In genomic region chr13:110265682-110266430, GRCh38 we compare ENCODE assay signal across 16 cellular contexts. TPM values are rescaled to one million over a fixed set of nuclear protein-coding genes. Genes with fewer than 3 reads are reported as not detected.
DNase-seq lines count a peak whose midpoint lies in the region; ATAC-seq and TF ChIP-seq lines count a peak whose summit lies in the region.
"Had no signal": no experiment of that assay in that cellular context is flagged by ENCODE, and none has a peak within 500 bp of the region (broad histone marks: within the 10 kb centered on the region; RNA-seq: fewer than 3 reads in every experiment).

No MANE protein-coding gene starts in this region.

- no peaks in the 10 kb centered on the region for H3K9me3 ChIP-seq in fibroblast of lung (ENCODE audit: control insufficient read depth, insufficient read depth, low read depth, low read length)
- no peaks in the 10 kb centered on the region for H3K9me3 ChIP-seq in muscle layer of colon (ENCODE audit: low read length)
- H3K9me3 ChIP-seq in tibial nerve, result no peaks in the 10 kb centered on the region
- H3K9me3 ChIP-seq: neutrophil had no signal

- DNase-seq in WTC11 (ENCODE audit: low spot score) (no peak), fibroblast of lung (ENCODE audit: low read depth in 2 of 2) (peak in 1 of 2 donors; percentile 52), tibial nerve (ENCODE audit: low spot score in 2 of 2) (no peak), NCI-H1092 (lab: John Stamatoyannopoulos, UW) (no peak), KBM-7 (no peak)
- DNase-seq: activated CD4-positive, alpha-beta T cell treated with anti-CD3 and anti-CD28 coated beads, Interleukin-2, amount 10 ng/mL, durations not matched to agents 24 days and 14 days; CD4-positive, alpha-beta memory T cell; central memory CD4-positive, alpha-beta T cell; GF-D8; NCI-H2081 had no signal

- POLR2A ChIA-PET in WTC11 (lab: Charles Lee), result interaction anchor here (0.6 to 1.1 kb wide), 4 partner anchors 40 to 449 kb away, joined by 3 read pairs; partner anchors contain the start of genes COL4A1 and COL4A2

- H3K9me3 Mint-ChIP-seq in WTC11, result no peaks in the 10 kb centered on the region
- H3K9me3 Mint-ChIP-seq: activated CD4-positive, alpha-beta T cell treated with anti-CD3 and anti-CD28 coated beads, Interleukin-2, amount 10 ng/mL, durations not matched to agents 24 days and 14 days; activated T-helper 17 cell treated with anti-CD3 and anti-CD28 coated beads, Interleukin-2, amount 50 U/mL, for 72 hours; CD4-positive, alpha-beta memory T cell; stimulated activated effector memory CD8-positive, alpha-beta T cell treated with anti-CD3 and anti-CD28 coated beads, Interleukin-12 subunit alpha, Interleukin-12 subunit beta, amount 100 ng/mL, for 72 hours had no signal

- ATAC-seq in WTC11, result no peak
- no peak for ATAC-seq in GM21723 (IDR thresholded peaks at IDR 0.05; ENCODE audit: unreplicated experiment)
- ATAC-seq: activated T-helper 17 cell treated with anti-CD3 and anti-CD28 coated beads, Interleukin-2, amount 50 U/mL, for 72 hours; stimulated activated effector memory CD8-positive, alpha-beta T cell treated with anti-CD3 and anti-CD28 coated beads, Interleukin-12 subunit alpha, Interleukin-12 subunit beta, amount 100 ng/mL, for 72 hours had no signal

- H3K27me3 ChIP-seq in fibroblast of lung (ENCODE audit: control insufficient read depth, insufficient read depth, low read length) (no peaks in the 10 kb centered on the region), muscle layer of colon (ENCODE audit: control insufficient read depth in 1 of 2, insufficient read depth in 2 of 2, low read length in 2 of 2) (no peaks in the 10 kb centered on the region), tibial nerve (no peaks in the 10 kb centered on the region)

- H3K9ac ChIP-seq in fibroblast of lung (ENCODE audit: insufficient read depth, low read length) (no peak overlapping the region), muscle layer of colon (ENCODE audit: low read length) (no peak overlapping the region)
- H3K9ac ChIP-seq: KMS-11 had no signal

- H4K20me1 ChIP-seq in fibroblast of lung (ENCODE audit: control insufficient read depth, extremely low read depth, insufficient read depth, low read length), result no peaks in the 10 kb centered on the region

- no peaks in the 10 kb centered on the region for H3K27me3 Mint-ChIP-seq in WTC11 (ENCODE audit: low read depth)

- TF ChIP-seq POLR2A in tibial nerve (IDR thresholded peaks at IDR 0.05), result no peak

- peaks cover 60% of the 10 kb centered on the region for H3K79me2 ChIP-seq in fibroblast of lung (ENCODE audit: control insufficient read depth, insufficient read depth, low read length)

- H3K4me3 ChIP-seq in fibroblast of lung (replicated peaks in 1 of 4; ENCODE audit: control extremely low read depth in 1 of 4, insufficient read depth in 1 of 4, low read depth in 3 of 4, low read length in 4 of 4) (no peak overlapping the region), muscle layer of colon (ENCODE audit: low read depth in 1 of 2, low read length in 2 of 2) (no peak overlapping the region), tibial nerve (peak overlapping the region in 1 of 4 donors; percentile 26)

- H3K36me3 ChIP-seq in fibroblast of lung (ENCODE audit: control insufficient read depth, insufficient read depth, low read length), result no peaks in the 10 kb centered on the region
- no peaks in the 10 kb centered on the region for H3K36me3 ChIP-seq in muscle layer of colon (ENCODE audit: insufficient read depth, low read length)
- peaks cover 0 to 4% (median 0%) of the 10 kb centered on the region in 3 donors for H3K36me3 ChIP-seq in tibial nerve
- H3K36me3 ChIP-seq: neutrophil had no signal

- H3K4me1 ChIP-seq in fibroblast of lung (ENCODE audit: control insufficient read depth, extremely low read depth, insufficient read depth, low read length), result peaks cover 36% of the 10 kb centered on the region
- peaks cover 89% of the 10 kb centered on the region for H3K4me1 ChIP-seq in muscle layer of colon (ENCODE audit: insufficient read depth, low read length)
- H3K4me1 ChIP-seq in tibial nerve, result peaks cover 0 to 98% (median 52%) of the 10 kb centered on the region in 4 donors

- no peak overlapping the region for H3K4me3 Mint-ChIP-seq in WTC11
- H3K4me3 Mint-ChIP-seq: activated CD4-positive, alpha-beta T cell treated with anti-CD3 and anti-CD28 coated beads, Interleukin-2, amount 10 ng/mL, durations not matched to agents 24 days and 14 days; activated T-helper 17 cell treated with anti-CD3 and anti-CD28 coated beads, Interleukin-2, amount 50 U/mL, for 72 hours; CD4-positive, alpha-beta memory T cell; stimulated activated effector memory CD8-positive, alpha-beta T cell treated with anti-CD3 and anti-CD28 coated beads, Interleukin-12 subunit alpha, Interleukin-12 subunit beta, amount 100 ng/mL, for 72 hours had no signal

- TF ChIP-seq CTCF in WTC11 (IDR thresholded peaks at IDR 0.05), result no peak
- TF ChIP-seq CTCF in fibroblast of lung (conservative IDR thresholded peaks at IDR 0.05 in 1 of 2, IDR thresholded peaks at IDR 0.05 in 1 of 2; ENCODE audit: low read depth in 1 of 2, low read length in 2 of 2), result no peak
- no peak for TF ChIP-seq CTCF in tibial nerve (IDR thresholded peaks at IDR 0.05)

- in situ Hi-C loops in KBM-7 (cut with MboI; ENCODE audit: low pct_unique_long_range_greater_than_20kb, low sequenced_read_pairs), result no loop called here

- H3K27ac Mint-ChIP-seq in WTC11, result 0 out of 2 replicates have a peak overlapping the region, but pooled peaks have one; percentile 19
- H3K27ac Mint-ChIP-seq: activated CD4-positive, alpha-beta T cell treated with anti-CD3 and anti-CD28 coated beads, Interleukin-2, amount 10 ng/mL, durations not matched to agents 24 days and 14 days; activated T-helper 17 cell treated with anti-CD3 and anti-CD28 coated beads, Interleukin-2, amount 50 U/mL, for 72 hours; CD4-positive, alpha-beta memory T cell; stimulated activated effector memory CD8-positive, alpha-beta T cell treated with anti-CD3 and anti-CD28 coated beads, Interleukin-12 subunit alpha, Interleukin-12 subunit beta, amount 100 ng/mL, for 72 hours had no signal

- peak in 1 of 2 donors; percentile 49 for TF ChIP-seq EP300 in tibial nerve (IDR thresholded peaks at IDR 0.05)

- peaks cover 58% of the 10 kb centered on the region for H3K4me1 Mint-ChIP-seq in WTC11
- H3K4me1 Mint-ChIP-seq: activated CD4-positive, alpha-beta T cell treated with anti-CD3 and anti-CD28 coated beads, Interleukin-2, amount 10 ng/mL, durations not matched to agents 24 days and 14 days; activated T-helper 17 cell treated with anti-CD3 and anti-CD28 coated beads, Interleukin-2, amount 50 U/mL, for 72 hours; CD4-positive, alpha-beta memory T cell; stimulated activated effector memory CD8-positive, alpha-beta T cell treated with anti-CD3 and anti-CD28 coated beads, Interleukin-12 subunit alpha, Interleukin-12 subunit beta, amount 100 ng/mL, for 72 hours had no signal

- no peak overlapping the region for H2AFZ ChIP-seq in fibroblast of lung (ENCODE audit: low read length)

- 36 to 48% methylated on average over 34 to 38 of the region's 38 CpGs for WGBS in tibial nerve, 2 donors

- H3K27ac ChIP-seq in fibroblast of lung (ENCODE audit: insufficient read depth, low read length) (peak overlapping the region; percentile 7), muscle layer of colon (ENCODE audit: low read depth, low read length) (peak overlapping the region; percentile 83), tibial nerve (peak overlapping the region in 3 of 4 donors; percentile 37 to 78 (median 70))
- H3K27ac ChIP-seq: KMS-11, neutrophil had no signal

- no peaks in the 10 kb centered on the region for H3K36me3 Mint-ChIP-seq in WTC11
- H3K36me3 Mint-ChIP-seq: CD4-positive, alpha-beta memory T cell; stimulated activated effector memory CD8-positive, alpha-beta T cell treated with anti-CD3 and anti-CD28 coated beads, Interleukin-12 subunit alpha, Interleukin-12 subunit beta, amount 100 ng/mL, for 72 hours had no signal

- CTCF ChIA-PET in WTC11 (lab: Charles Lee), result interaction anchor here (0.6 to 3.8 kb wide), 10 partner anchors 8 to 491 kb away, joined by 3 to 29 read pairs (median 6); partner anchors contain the start of genes COL4A1 and COL4A2

- peak overlapping the region; percentile 51 for H3K4me2 ChIP-seq in fibroblast of lung (ENCODE audit: extremely low read depth, insufficient read depth, low read length)
- H3K4me2 ChIP-seq: KMS-11 had no signal

RNA-seq across cellular contexts. Expression of gene COL4A1, which starts 41.1 kb away (rescaled TPM):
- total RNA-seq in WTC11 (2021) (75.0 to 89.6 TPM (median 82.3 TPM) in 3 replicates), fibroblast of lung (34.0 and 57.5 TPM in 2 replicates), tibial nerve (100 to 1,000 TPM; 385 to 583 (median 526) TPM)
- polyA plus RNA-seq in fibroblast of lung, result 18.4 and 607 TPM in 2 replicates
- 19.5 and 691 TPM in 2 replicates for polyA plus RNA-seq in fibroblast of lung (2012)
- 30.9 and 567 TPM in 2 replicates for polyA minus RNA-seq in fibroblast of lung (ENCODE audit: low replicate concordance)
- total RNA-seq: activated CD4-positive, alpha-beta T cell treated with anti-CD3 and anti-CD28 coated beads, Interleukin-2, amount 10 ng/mL, durations not matched to agents 24 days and 14 days; activated T-helper 17 cell treated with anti-CD3 and anti-CD28 coated beads, Interleukin-2, amount 50 U/mL, for 72 hours; CD4-positive, alpha-beta memory T cell had no signal
- polyA plus RNA-seq: CD4-positive, alpha-beta memory T cell had no signal

RNA-seq across cellular contexts. Expression of gene COL4A2, which starts 41.2 kb away (rescaled TPM):
- total RNA-seq in WTC11 (2021) (102 to 109 TPM (median 106 TPM) in 3 replicates), fibroblast of lung (93.1 and 123 TPM in 2 replicates), tibial nerve (100 to 1,000 TPM; 576 to 821 (median 658) TPM)
- polyA plus RNA-seq in fibroblast of lung, result 43.8 and 463 TPM in 2 replicates
- polyA plus RNA-seq in fibroblast of lung (2012), result 52.1 and 712 TPM in 2 replicates
- polyA minus RNA-seq in fibroblast of lung (ENCODE audit: low replicate concordance), result 56.9 and 841 TPM in 2 replicates
- total RNA-seq: activated CD4-positive, alpha-beta T cell treated with anti-CD3 and anti-CD28 coated beads, Interleukin-2, amount 10 ng/mL, durations not matched to agents 24 days and 14 days; CD4-positive, alpha-beta memory T cell had no signal
- polyA plus RNA-seq: CD4-positive, alpha-beta memory T cell had no signal

Comparison
In these comparisons a context has a peak if more than half of its experiments do, and no peak if none do; other contexts are left out.
1. H3K27ac ChIP-seq: peak in every context shown above with its lines; median percentile 83 in muscle layer of colon; 70 in tibial nerve; 7 in fibroblast of lung.